In genomic region chr2:10863837-10864236, GRCh38 we compare ENCODE assay signal across 8 cellular contexts. TPM values are rescaled to one million over a fixed set of nuclear protein-coding genes. Genes with fewer than 3 reads are reported as not detected.
DNase-seq lines count a peak whose midpoint lies in the region; ATAC-seq, FAIRE-seq and TF ChIP-seq lines count a peak whose summit lies in the region.

No MANE protein-coding gene starts in this region.

- peak; percentile 60 for ATAC-seq in GM21390 (IDR thresholded peaks at IDR 0.05; ENCODE audit: unreplicated experiment)
- ATAC-seq in HG03460 (IDR thresholded peaks at IDR 0.05; ENCODE audit: unreplicated experiment): peak; percentile 62
- no peak for ATAC-seq in activated CD4-positive, CD25-positive, alpha-beta regulatory T cell treated with anti-CD3 and anti-CD28 coated beads, Interleukin-2, amount 50 U/mL, for 24 hours

- DNase-seq in GM12891 (ENCODE audit: insufficient read length, low spot score): peak; percentile 44
- DNase-seq in globus pallidus (ENCODE audit: low spot score): peak; percentile 47
- DNase-seq in NCI-H1105 treated with DMSO at 0.1 percent for 48 hours (lab: John Stamatoyannopoulos, UW): no peak
- no peak for DNase-seq in activated T-cell treated with anti-CD3 and anti-CD28 coated beads for 4 hours
- no peak for DNase-seq in GDM1 (lab: John Stamatoyannopoulos, UW)

- peak; percentile 95 for FAIRE-seq in GM12891 (lab: Jason Lieb, UNC)

- no peak for TF ChIP-seq POLR2A in GM12891 (IDR thresholded peaks at IDR 0.05; ENCODE audit: low read depth, low read length)

TF ChIP-seq in GM12891, 5 proteins besides CTCF, POLR2A, EP300 and RAD21:
- TF ChIP-seq POLR2AphosphoS5 (IDR thresholded peaks at IDR 0.05; ENCODE audit: low read depth, low read length) (no peak), SPI1 (IDR thresholded peaks at IDR 0.05; ENCODE audit: low read depth, low read length) (peak; percentile 84), PAX5 (IDR thresholded peaks at IDR 0.05; ENCODE audit: insufficient read depth, low read length, severe bottlenecking) (no peak), TAF1 (IDR thresholded peaks at IDR 0.05; ENCODE audit: low read depth, low read length) (no peak), POU2F2 (IDR thresholded peaks at IDR 0.05; ENCODE audit: low read depth, low read length) (peak; percentile 79; the same call in 1 of the 2 replicates)
TF ChIP-seq in GM12891: peak in this region for 2.

RNA-seq across cellular contexts. Expression of gene KCNF1, which starts 47.9 kb away (rescaled TPM):
- polyA plus RNA-seq in GM12891 (2012; ENCODE audit: low read depth, missing spikeins): not detected

RNA-seq across cellular contexts. Expression of gene PDIA6, which starts 51.3 kb away (rescaled TPM):
- 141 TPM for polyA plus RNA-seq in GM12891 (2012; ENCODE audit: low read depth, missing spikeins)

Comparison
In these comparisons a context has a peak if more than half of its experiments do, and no peak if none do; other contexts are left out.
1. DNase-seq: peak in GM12891 (single experiment) and globus pallidus (single experiment); none in NCI-H1105 treated with DMSO at 0.1 percent for 48 hours (single experiment), activated T-cell treated with anti-CD3 and anti-CD28 coated beads for 4 hours (single experiment) and GDM1 (single experiment).
2. ATAC-seq: peak in GM21390 (single experiment) and HG03460 (single experiment); none in activated CD4-positive, CD25-positive, alpha-beta regulatory T cell treated with anti-CD3 and anti-CD28 coated beads, Interleukin-2, amount 50 U/mL, for 24 hours (0 of 2).